Comparison of ENCODE assay signal across 8 cellular contexts in the genomic region with DNA sequence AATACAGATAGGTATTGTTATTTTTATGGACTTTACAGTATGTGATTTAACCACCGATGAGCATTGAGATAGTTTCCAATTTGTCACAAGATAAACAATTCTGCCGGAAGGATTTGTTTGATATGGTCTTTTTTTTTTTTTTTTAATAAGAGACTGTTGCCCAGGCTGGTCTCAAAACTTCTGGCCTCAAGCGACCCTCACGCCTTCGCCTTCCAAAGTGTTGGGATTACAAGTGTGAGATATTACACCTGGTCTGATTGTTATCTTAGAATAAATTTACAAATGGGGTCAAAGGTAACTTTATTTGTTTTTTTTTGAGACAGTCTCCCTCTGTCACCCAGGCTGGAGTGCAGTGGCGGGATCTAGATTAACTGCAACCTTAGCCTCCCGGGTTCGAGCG. TPM values are rescaled to one million over a fixed set of nuclear protein-coding genes. Genes with fewer than 3 reads are reported as not detected.
DNase-seq lines count a peak whose midpoint lies in the region; ATAC-seq, FAIRE-seq and TF ChIP-seq lines count a peak whose summit lies in the region.

No MANE protein-coding gene starts in this region.

- H2BK5ac ChIP-seq in neuronal stem cell (ENCODE audit: low read length): no peak overlapping the region

- H2AK5ac ChIP-seq in neuronal stem cell (ENCODE audit: low read depth, low read length): no peak overlapping the region

- peaks cover 5 to 16% of the 10 kb centered on the region in 2 donors for H3K36me3 Mint-ChIP-seq in CD4-positive, alpha-beta memory T cell
- peaks cover 2% of the 10 kb centered on the region for H3K36me3 Mint-ChIP-seq in osteocyte (ENCODE audit: unreplicated experiment)

- H3K36me3 ChIP-seq in CD4-positive, alpha-beta memory T cell (ENCODE audit: insufficient read depth, low read length): no peaks in the 10 kb centered on the region
- no peaks in the 10 kb centered on the region for H3K36me3 ChIP-seq in OCI-LY7 (ENCODE audit: insufficient read depth, low read length)
- peaks cover 0 to 12% of the 10 kb centered on the region in 2 donors for H3K36me3 ChIP-seq in neuronal stem cell (replicated peaks in 1 of 2; ENCODE audit: control insufficient read depth in 2 of 2, insufficient read depth in 2 of 2, low read length in 2 of 2)

- DNase-seq in CD4-positive, alpha-beta memory T cell: no peak
- DNase-seq in OCI-LY7 (ENCODE audit: low spot score) (no peak), epithelial cell of esophagus (ENCODE audit: low read depth) (no peak), osteocyte (ENCODE audit: extremely low spot score, unreplicated experiment) (no peak), RCC 7860 (ENCODE audit: low spot score) (no peak), NCI-H1105 (lab: John Stamatoyannopoulos, UW) (no peak), neuronal stem cell (ENCODE audit: low spot score) (no peak)

- H4K8ac ChIP-seq in neuronal stem cell (ENCODE audit: low read depth, low read length): no peak overlapping the region

- no peaks in the 10 kb centered on the region for H3K9me3 Mint-ChIP-seq in CD4-positive, alpha-beta memory T cell
- no peaks in the 10 kb centered on the region for H3K9me3 Mint-ChIP-seq in osteocyte (ENCODE audit: unreplicated experiment)

- no peak overlapping the region for H4K91ac ChIP-seq in neuronal stem cell (ENCODE audit: low read depth, low read length, poor library complexity)

- no peaks in the 10 kb centered on the region for H3K27me3 Mint-ChIP-seq in CD4-positive, alpha-beta memory T cell
- no peaks in the 10 kb centered on the region for H3K27me3 Mint-ChIP-seq in osteocyte (ENCODE audit: unreplicated experiment)

- no peak for FAIRE-seq in RCC 7860 (lab: Jason Lieb, UNC)

- peaks cover 11% of the 10 kb centered on the region; the same call in 1 of the 2 replicates for H3K79me2 ChIP-seq in OCI-LY7 (ENCODE audit: insufficient read depth, low read depth, low read length)

- peak overlapping the region in 1 of 2 donors; percentile 65 for H3K4me3 ChIP-seq in CD4-positive, alpha-beta memory T cell (ENCODE audit: low read length in 2 of 2)
- peak overlapping the region; percentile 94 for H3K4me3 ChIP-seq in OCI-LY7 (ENCODE audit: low read depth, low read length, poor library complexity, severe bottlenecking)
- peak overlapping the region; percentile 73 for H3K4me3 ChIP-seq in epithelial cell of esophagus (ENCODE audit: low read length)
- peak overlapping the region in 1 of 2 donors; percentile 75 for H3K4me3 ChIP-seq in neuronal stem cell (ENCODE audit: low read length in 2 of 2)

- no peak for ATAC-seq in HG03025 (IDR thresholded peaks at IDR 0.05; ENCODE audit: low FRiP score, unreplicated experiment)

- no peaks in the 10 kb centered on the region for H3K9me3 ChIP-seq in CD4-positive, alpha-beta memory T cell (ENCODE audit: control insufficient read depth in 1 of 2, low read length in 2 of 2)
- H3K9me3 ChIP-seq in OCI-LY7 (ENCODE audit: low read length) (no peaks in the 10 kb centered on the region), neuronal stem cell (replicated peaks in 1 of 2; ENCODE audit: control insufficient read depth in 2 of 2, insufficient read depth in 1 of 2, low read depth in 1 of 2, low read length in 2 of 2) (no peaks in the 10 kb centered on the region)

- peak overlapping the region; percentile 39; the same call in 1 of the 2 replicates for H2AFZ ChIP-seq in OCI-LY7 (ENCODE audit: low read length)
- no peak overlapping the region for H2AFZ ChIP-seq in neuronal stem cell (ENCODE audit: low read length)

- H3K4me2 ChIP-seq in OCI-LY7 (ENCODE audit: low read length): peak overlapping the region; percentile 91
- no peak overlapping the region for H3K4me2 ChIP-seq in neuronal stem cell (ENCODE audit: insufficient read depth, low read length, poor library complexity, severe bottlenecking)

- H2BK120ac ChIP-seq in neuronal stem cell (ENCODE audit: low read depth, low read length): no peak overlapping the region

- peak overlapping the region; percentile 84 to 94 (median 92) for H3K4me3 Mint-ChIP-seq in CD4-positive, alpha-beta memory T cell
- peak overlapping the region; percentile 74 for H3K4me3 Mint-ChIP-seq in osteocyte (ENCODE audit: unreplicated experiment)

- no peak overlapping the region for H3K9ac ChIP-seq in neuronal stem cell (ENCODE audit: low read depth, low read length, poor library complexity)

- POLR2A ChIA-PET in CD4-positive, alpha-beta memory T cell (lab: Charles Lee; ENCODE audit: partially characterized antibody): interaction anchor here (1.0 to 1.9 kb wide), 3 partner anchors 13 to 53 kb away, joined by 3 to 19 read pairs (median 7); no protein-coding TSS in a partner anchor
- POLR2A ChIA-PET in OCI-LY7 (lab: Charles Lee): interaction anchor here (0.7 kb wide), 1 partner anchor 14 kb away, joined by 3 read pairs; no protein-coding TSS in a partner anchor

- CTCF ChIA-PET in CD4-positive, alpha-beta memory T cell (lab: Charles Lee; ENCODE audit: partially characterized antibody): no interaction called here
- CTCF ChIA-PET in OCI-LY7 (lab: Charles Lee; ENCODE audit: unreplicated experiment): no interaction called here

- no peaks in the 10 kb centered on the region for H3K9me2 ChIP-seq in OCI-LY7 (ENCODE audit: insufficient read depth, low read length)

- H3K23ac ChIP-seq in neuronal stem cell (ENCODE audit: low read depth, low read length, poor library complexity): no peak overlapping the region

- intact Hi-C loops in CD4-positive, alpha-beta memory T cell (cut with micrococcal nuclease): loop anchor here (2.0 to 5.0 kb wide), 3 partner anchors 38 to 1079 kb away; no protein-coding TSS in a partner anchor
- intact Hi-C loops in OCI-LY7 (cut with micrococcal nuclease; ENCODE audit: unreplicated experiment): loop anchor here (5.0 kb wide), 1 partner anchor 57 kb away; no protein-coding TSS in a partner anchor

- H3K14ac ChIP-seq in neuronal stem cell (ENCODE audit: low read length): no peak overlapping the region

- no peaks in the 10 kb centered on the region for H4K20me1 ChIP-seq in OCI-LY7 (ENCODE audit: insufficient read depth, low read length)

- BruUV-seq in OCI-LY7 (replicated peaks; lab: Mats Ljungman, UMichigan): no TSS peak

- no CpG with 5 or more reads among the region's 9 CpGs for WGBS in neuronal stem cell (ENCODE audit: extremely low coverage in 2 of 2, insufficient read length in 2 of 2, insufficient replicate concordance in 1 of 2), 2 donors

- no peak overlapping the region for H2BK15ac ChIP-seq in neuronal stem cell (ENCODE audit: low read length)

- H2BK12ac ChIP-seq in neuronal stem cell (ENCODE audit: low read length): no peak overlapping the region

- peaks cover 4% of the 10 kb centered on the region for H3K79me1 ChIP-seq in neuronal stem cell (ENCODE audit: low read depth, low read length)

- no peak overlapping the region for H3K18ac ChIP-seq in neuronal stem cell (ENCODE audit: low read length)

- H3K27ac Mint-ChIP-seq in CD4-positive, alpha-beta memory T cell: peak overlapping the region; percentile 82 to 96 (median 92)
- peak overlapping the region; percentile 77 for H3K27ac Mint-ChIP-seq in osteocyte (ENCODE audit: unreplicated experiment)

- no peak overlapping the region for H3K4ac ChIP-seq in neuronal stem cell (ENCODE audit: low read length)

- peak overlapping the region; percentile 67 for H3K27ac ChIP-seq in CD4-positive, alpha-beta memory T cell (ENCODE audit: low read depth, low read length)
- no peak overlapping the region for H3K27ac ChIP-seq in OCI-LY7 (ENCODE audit: low read depth, low read length, poor library complexity, severe bottlenecking)
- no peak overlapping the region for H3K27ac ChIP-seq in neuronal stem cell (replicated peaks; ENCODE audit: low read length)

- H3K27me3 ChIP-seq in CD4-positive, alpha-beta memory T cell (ENCODE audit: insufficient read depth, low read length): no peaks in the 10 kb centered on the region
- H3K27me3 ChIP-seq in neuronal stem cell (ENCODE audit: control insufficient read depth in 3 of 3, insufficient read depth in 3 of 3, low read depth in 1 of 3, low read length in 3 of 3): no peaks in the 10 kb centered on the region

- H3K4me1 Mint-ChIP-seq in CD4-positive, alpha-beta memory T cell: peaks cover 27 to 54% (median 42%) of the 10 kb centered on the region in 4 donors
- peaks cover 40% of the 10 kb centered on the region for H3K4me1 Mint-ChIP-seq in osteocyte (ENCODE audit: unreplicated experiment)

- TF ChIP-seq CTCF in OCI-LY7 (conservative IDR thresholded peaks at IDR 0.05; ENCODE audit: low read length): no peak
- TF ChIP-seq CTCF in epithelial cell of esophagus (IDR thresholded peaks at IDR 0.05; ENCODE audit: insufficient read depth, low read depth, low read length, missing control alignments): no peak
- no peak for TF ChIP-seq CTCF in osteocyte (IDR thresholded peaks at IDR 0.05)

- peaks cover 40% of the 10 kb centered on the region for H3K4me1 ChIP-seq in CD4-positive, alpha-beta memory T cell (ENCODE audit: insufficient read depth, low read length)
- H3K4me1 ChIP-seq in OCI-LY7 (ENCODE audit: insufficient read depth, low read length, poor library complexity, severe bottlenecking) (peaks cover 15% of the 10 kb centered on the region), neuronal stem cell (ENCODE audit: control insufficient read depth in 2 of 2, insufficient read depth in 1 of 2, low read depth in 1 of 2, low read length in 2 of 2) (peaks cover 0 to 2% of the 10 kb centered on the region in 2 donors)

RNA-seq across cellular contexts. Expression of a gene that starts 1.2 kb away (rescaled TPM):
- 10 to 100 TPM; 46.3 to 48.2 TPM for total RNA-seq in CD4-positive, alpha-beta memory T cell
- polyA plus RNA-seq in CD4-positive, alpha-beta memory T cell: 1 to 10 TPM; 3.5 to 7.5 TPM
- 11.1 and 15.4 TPM in 2 replicates for total RNA-seq in OCI-LY7 (2014; rRNA removed; shearing (Covaris generic))
- 18.8 and 19.8 TPM in 2 replicates for total RNA-seq in OCI-LY7 (2022)
- total RNA-seq in osteocyte: 29.5 and 33.5 TPM in 2 replicates
- polyA plus RNA-seq in neuronal stem cell (2013, experiment 1 of 2): 37.1 TPM
- 40.7 TPM for polyA plus RNA-seq in neuronal stem cell (2013, experiment 2 of 2)
